In genomic region chr16:86059253-86060171, GRCh38 we compare ENCODE assay signal across 18 cellular contexts.
A peak's percentile ranks its signal among the peaks of the same experiment; 100 is the strongest.
DNase-seq lines count a peak whose midpoint lies in the region; ATAC-seq, FAIRE-seq and TF ChIP-seq lines count a peak whose summit lies in the region.
"Had no signal": no experiment of that assay in that cellular context is flagged by ENCODE, and none has a peak within 500 bp of the region (broad histone marks: within the 10 kb centered on the region; RNA-seq: fewer than 3 reads in every experiment).

No MANE protein-coding gene starts in this region.

- no peaks in the 10 kb centered on the region for H3K9me3 ChIP-seq in liver (ENCODE audit: control insufficient read depth in 4 of 4, low read length in 3 of 4)
- H3K9me3 ChIP-seq in HepG2 (ENCODE audit: low read length) = no peaks in the 10 kb centered on the region
- H3K9me3 ChIP-seq in kidney (ENCODE audit: control insufficient read depth in 1 of 2, low read length in 2 of 2) = no peaks in the 10 kb centered on the region
- no peaks in the 10 kb centered on the region for H3K9me3 ChIP-seq in aorta (ENCODE audit: control insufficient read depth, low read length)
- H3K9me3 ChIP-seq: tibial artery had no signal

- FAIRE-seq in HepG2 (lab: Jason Lieb, UNC) = no peak
- no peak for FAIRE-seq in kidney (lab: Jason Lieb, UNC)
- FAIRE-seq: A204.1, RCC 7860 had no signal

- CTCF ChIA-PET in HepG2 (lab: Yijun Ruan, JAX; ENCODE audit: low intra/inter-chr PET ratio, low total read pairs) = no interaction called here

- H3K36me3 ChIP-seq in liver (ENCODE audit: control insufficient read depth in 4 of 4, insufficient read depth in 3 of 4, low read depth in 1 of 4, low read length in 3 of 4) = no peaks in the 10 kb centered on the region
- no peaks in the 10 kb centered on the region for H3K36me3 ChIP-seq in HepG2 (replicated peaks in 1 of 2; ENCODE audit: control insufficient read depth in 1 of 2, insufficient read depth in 2 of 2, low read length in 2 of 2)
- no peaks in the 10 kb centered on the region for H3K36me3 ChIP-seq in kidney (ENCODE audit: control insufficient read depth in 1 of 2, insufficient read depth in 2 of 2, low read length in 2 of 2)
- H3K36me3 ChIP-seq in aorta (ENCODE audit: control insufficient read depth in 1 of 2, insufficient read depth in 2 of 2, low read length in 1 of 2) = no peaks in the 10 kb centered on the region
- H3K36me3 ChIP-seq: tibial artery had no signal

- no peak overlapping the region for H3K4me3 ChIP-seq in liver (ENCODE audit: low read depth in 1 of 3, low read length in 3 of 3)
- no peak overlapping the region for H3K4me3 ChIP-seq in HepG2 (replicated peaks in 1 of 3; ENCODE audit: insufficient read depth in 1 of 3, low read depth in 2 of 3, low read length in 3 of 3)
- H3K4me3 ChIP-seq in kidney (ENCODE audit: low read length in 2 of 2) = no peak overlapping the region
- no peak overlapping the region for H3K4me3 ChIP-seq in aorta (ENCODE audit: low read length in 2 of 2)
- H3K4me3 ChIP-seq: tibial artery had no signal

- DNase-seq in HepG2 (ENCODE audit: low spot score) (no peak), kidney (peak; percentile 95), posterior cingulate gyrus (peak in 8 of 10 donors; percentile 47 to 95 (median 68)), aorta (no peak), GDM1 (lab: John Stamatoyannopoulos, UW) (no peak), DMS153 treated with DMSO at 0.1 percent for 48 hours (lab: John Stamatoyannopoulos, UW; ENCODE audit: unreplicated experiment) (no peak), GM10266 (ENCODE audit: extremely low spot score) (no peak)
- DNase-seq: activated B cell treated with CpG ODN at 0.5 μM for 24 hours; activated CD8-positive, alpha-beta memory T cell treated with anti-CD3 and anti-CD28 coated beads, Interleukin-2, amount 50 U/mL, for 4 hours; activated naive CD4-positive, alpha-beta T cell treated with anti-CD3 and anti-CD28 coated beads, Interleukin-2, amount 10 ng/mL, durations not matched to agents 7 days and 5 days; cerebellar nuclear complex; EL; NCI-H187; NCI-H69; tibial artery had no signal

- 58% methylated on average over 15 of the region's 15 CpGs for WGBS in liver
- 25% methylated on average over 12 of the region's 15 CpGs for WGBS in HepG2 (ENCODE audit: low lambda C conversion rate)
- WGBS in aorta, 2 donors = 19 to 24% methylated on average over 15 of the region's 15 CpGs

- H3K4me2 ChIP-seq in HepG2 (ENCODE audit: low read depth, low read length) = no peak overlapping the region

- H3K9ac ChIP-seq in liver (ENCODE audit: low read depth in 1 of 2, low read length in 2 of 2) (no peak overlapping the region), HepG2 (ENCODE audit: insufficient read depth, low read depth, low read length) (no peak overlapping the region), kidney (ENCODE audit: low read length in 2 of 2) (no peak overlapping the region)

- H3K27ac ChIP-seq in liver (ENCODE audit: low read depth in 1 of 2, low read length in 2 of 2) (peak overlapping the region; percentile 37 to 57), HepG2 (ENCODE audit: extremely low read length, insufficient read depth, low read length) (no peak overlapping the region), kidney (ENCODE audit: low read depth in 2 of 2, low read length in 2 of 2) (no peak overlapping the region), aorta (ENCODE audit: low read depth in 1 of 2, low read length in 2 of 2) (no peak overlapping the region)
- H3K27ac ChIP-seq: tibial artery had no signal

- TF ChIP-seq RAD21 in liver (IDR thresholded peaks at IDR 0.05) (no peak), HepG2 (CRISPR knock-in tag; IDR thresholded peaks at IDR 0.05) (no peak)

- in situ Hi-C loops in HepG2 (cut with HindIII; ENCODE audit: extremely low pct_ligation_motif_present, low pct_unique_long_range_greater_than_20kb) = no loop called here

- H3K79me2 ChIP-seq in HepG2 (ENCODE audit: insufficient read depth, low read length) = no peaks in the 10 kb centered on the region

- no peaks in the 10 kb centered on the region for H4K20me1 ChIP-seq in HepG2 (ENCODE audit: insufficient read depth, low read length)

- TF ChIP-seq EP300 in HepG2 (IDR thresholded peaks at IDR 0.05; ENCODE audit: low read depth in 2 of 2, low read length in 2 of 2) (no peak), HepG2 (CRISPR knock-in tag; IDR thresholded peaks at IDR 0.05; ENCODE audit: borderline replicate concordance) (no peak)

- H2AFZ ChIP-seq in HepG2 (ENCODE audit: low read length) = no peak overlapping the region

- TF ChIP-seq POLR2A in HepG2 (IDR thresholded peaks at IDR 0.05; ENCODE audit: insufficient read depth in 1 of 2, low read depth in 2 of 2, low read length in 2 of 2) = no peak

- TF ChIP-seq CTCF in liver (IDR thresholded peaks at IDR 0.05; ENCODE audit: low read depth, low read length, missing input control) (no peak), HepG2 (CRISPR knock-in tag; IDR thresholded peaks at IDR 0.05) (no peak), kidney (IDR thresholded peaks at IDR 0.05; ENCODE audit: borderline replicate concordance, extremely low read depth, insufficient read depth) (no peak), GM10266 (IDR thresholded peaks at IDR 0.05; ENCODE audit: control insufficient read depth, insufficient read depth, low read depth, missing control alignments) (no peak)

- H3K27me3 ChIP-seq in liver (ENCODE audit: control insufficient read depth in 4 of 4, insufficient read depth in 4 of 4, low read length in 3 of 4) (peaks cover 0 to 5% (median 0%) of the 10 kb centered on the region in 4 donors), HepG2 (ENCODE audit: control insufficient read depth in 1 of 2, insufficient read depth in 2 of 2, low read length in 2 of 2) (peaks cover 7 to 46% of the 10 kb centered on the region in 2 experiments; a peak in 3 of 5 replicates), aorta (ENCODE audit: control insufficient read depth in 1 of 2, insufficient read depth in 2 of 2, low read length in 1 of 2) (no peaks in the 10 kb centered on the region)

- no TSS peak for BruUV-seq in HepG2 (replicated peaks; lab: Mats Ljungman, UMichigan)

- POLR2A ChIA-PET in HepG2 (lab: Yijun Ruan, JAX) = no interaction called here

- ATAC-seq in HepG2 (no peak; the same call in 2 of the 3 replicates), aorta (ENCODE audit: low FRiP score) (peak; percentile 68)

- intact Hi-C loops in HepG2 (cut with micrococcal nuclease; ENCODE audit: unreplicated experiment) = no loop called here
- intact Hi-C loops in kidney (cut with DNase I) = no loop called here
- intact Hi-C loops in posterior cingulate gyrus (cut with DNase I) = no loop called here
- intact Hi-C loops in aorta (cut with DNase I) = no loop called here

- H3K4me1 ChIP-seq in liver (ENCODE audit: control insufficient read depth in 4 of 4, insufficient read depth in 4 of 4, low read length in 3 of 4) (no peaks in the 10 kb centered on the region), HepG2 (ENCODE audit: insufficient read depth, low read length) (no peaks in the 10 kb centered on the region), kidney (ENCODE audit: control insufficient read depth in 1 of 2, insufficient read depth in 1 of 2, low read depth in 1 of 2, low read length in 2 of 2) (no peaks in the 10 kb centered on the region), aorta (ENCODE audit: control insufficient read depth in 1 of 2, insufficient read depth in 2 of 2, low read length in 2 of 2) (no peaks in the 10 kb centered on the region)

TF ChIP-seq in liver, 16 proteins besides CTCF, POLR2A, EP300 and RAD21:
- TF ChIP-seq YY1 (IDR thresholded peaks at IDR 0.05) = no peak
- peak; percentile 22 for TF ChIP-seq SP1 (IDR thresholded peaks at IDR 0.05)
- peak; percentile 89 for TF ChIP-seq NR2F2 (IDR thresholded peaks at IDR 0.05)

TF ChIP-seq in HepG2, 621 proteins besides CTCF, POLR2A, EP300 and RAD21 (continues in another document):
- TF ChIP-seq ZIK1 (CRISPR knock-in tag; IDR thresholded peaks at IDR 0.05; ENCODE audit: borderline replicate concordance, low read depth) (no peak), LRRFIP1 (CRISPR knock-in tag; conservative IDR thresholded peaks at IDR 0.05) (no peak), MXD3 (CRISPR knock-in tag; IDR thresholded peaks at IDR 0.05) (no peak), SMARCC2 (IDR thresholded peaks at IDR 0.05) (no peak), ZNF660 (CRISPR knock-in tag; IDR thresholded peaks at IDR 0.05; ENCODE audit: borderline replicate concordance, low read depth) (no peak), ZNF816 (CRISPR knock-in tag; IDR thresholded peaks at IDR 0.05; ENCODE audit: borderline replicate concordance) (no peak), SNRNP70 (IDR thresholded peaks at IDR 0.05; ENCODE audit: low read depth, low read length) (no peak)

Comparison
In these comparisons a context has a peak if more than half of its experiments do, and no peak if none do; other contexts are left out.
1. H3K27ac ChIP-seq: peak in liver (2 of 2); none in HepG2 (single experiment), kidney (0 of 2) and aorta (0 of 2).
2. DNase-seq: peak in kidney (single experiment) and posterior cingulate gyrus (8 of 10); none in HepG2 (single experiment), aorta (0 of 2), GDM1 (single experiment), DMS153 treated with DMSO at 0.1 percent for 48 hours (single experiment) and GM10266 (single experiment).